In the genomic region with DNA sequence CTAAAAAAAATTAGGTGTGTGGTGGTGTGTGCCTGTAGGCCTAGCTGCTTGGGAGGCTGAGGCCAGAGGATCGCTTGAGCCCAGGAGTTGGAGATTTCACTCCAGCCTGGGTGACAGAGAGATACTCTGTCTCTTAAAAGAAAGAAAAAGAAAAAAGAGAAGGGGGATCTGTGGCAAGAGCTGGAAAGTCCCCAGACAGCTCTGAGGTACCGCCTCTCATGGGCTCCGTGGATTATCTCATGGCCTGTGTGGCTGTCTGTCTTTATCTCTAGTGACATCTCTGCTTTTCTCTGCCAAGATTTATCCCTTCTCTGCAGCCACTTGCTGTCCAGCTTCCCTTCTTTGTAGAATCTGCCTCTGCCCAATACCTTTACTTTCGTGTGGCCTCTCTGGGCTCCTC, we compare ENCODE assay signal across 14 cellular contexts. TPM values are rescaled to one million over a fixed set of nuclear protein-coding genes. Genes with fewer than 3 reads are reported as not detected.
DNase-seq lines count a peak whose midpoint lies in the region; ATAC-seq and TF ChIP-seq lines count a peak whose summit lies in the region.
"Had no signal": no experiment of that assay in that cellular context is flagged by ENCODE, and none has a peak within 500 bp of the region (broad histone marks: within the 10 kb centered on the region; RNA-seq: fewer than 3 reads in every experiment).

No MANE protein-coding gene starts in this region.

- 81 to 100% methylated on average over 3 to 4 of the region's 4 CpGs for WGBS in gastroesophageal sphincter (ENCODE audit: low coverage in 1 of 2), 2 donors

- no peak overlapping the region for H3K4me2 ChIP-seq in DND-41 (ENCODE audit: insufficient read depth, low read length)

- H3K27me3 Mint-ChIP-seq in activated B cell treated with CpG ODN at 0.5 μM for 24 hours (no peaks in the 10 kb centered on the region), naive B cell (no peaks in the 10 kb centered on the region)

- H3K9me3 ChIP-seq in DND-41 (ENCODE audit: insufficient read depth, low read length, severe bottlenecking) (no peaks in the 10 kb centered on the region), gastroesophageal sphincter (no peaks in the 10 kb centered on the region)
- H3K9me3 ChIP-seq: colonic mucosa, right atrium auricular region had no signal

- intact Hi-C loops in activated B cell treated with CpG ODN at 0.5 μM for 24 hours (cut with micrococcal nuclease): no loop called here

- H3K27ac ChIP-seq in DND-41 (ENCODE audit: low read length) (no peak overlapping the region), gastroesophageal sphincter (no peak overlapping the region)
- H3K27ac ChIP-seq: colonic mucosa had no signal

- H2AFZ ChIP-seq in DND-41 (ENCODE audit: low read depth, low read length): no peak overlapping the region

- no peaks in the 10 kb centered on the region for H3K9me3 Mint-ChIP-seq in activated B cell treated with CpG ODN at 0.5 μM for 24 hours
- no peaks in the 10 kb centered on the region for H3K9me3 Mint-ChIP-seq in naive B cell

- H3K9ac ChIP-seq in DND-41 (ENCODE audit: low read depth, low read length): no peak overlapping the region

- CTCF ChIA-PET in activated B cell treated with CpG ODN at 0.5 μM for 24 hours (lab: Charles Lee): no interaction called here

- H3K36me3 Mint-ChIP-seq in activated B cell treated with CpG ODN at 0.5 μM for 24 hours (ENCODE audit: low read depth): peaks cover 18% of the 10 kb centered on the region
- H3K36me3 Mint-ChIP-seq in naive B cell: no peaks in the 10 kb centered on the region

- peaks cover 84% of the 10 kb centered on the region for H3K79me2 ChIP-seq in DND-41 (ENCODE audit: insufficient read depth, low read length)

- DNase-seq in DND-41: no peak
- peak; percentile 26 for DNase-seq in GM19238 (ENCODE audit: insufficient read length, low spot score)
- no peak for DNase-seq in activated B cell treated with CpG ODN at 0.5 μM for 24 hours
- DNase-seq in naive B cell: no peak
- DNase-seq in NCI-H526 treated with DMSO at 0.1 percent for 48 hours (lab: John Stamatoyannopoulos, UW): no peak
- no peak for DNase-seq in Ammon's horn (ENCODE audit: low spot score)
- DNase-seq: colonic mucosa, H7, NCI-H187, SIG-M5, substantia nigra had no signal

- no peak for TF ChIP-seq CTCF in DND-41 (IDR thresholded peaks at IDR 0.05; ENCODE audit: borderline replicate concordance, extremely low read depth, low read length, poor library complexity, severe bottlenecking)
- no peak for TF ChIP-seq CTCF in activated B cell treated with CpG ODN at 0.5 μM for 24 hours (IDR thresholded peaks at IDR 0.05)
- no peak for TF ChIP-seq CTCF in gastroesophageal sphincter (IDR thresholded peaks at IDR 0.05)

- H3K36me3 ChIP-seq in DND-41 (ENCODE audit: insufficient read depth, low read length) (no peaks in the 10 kb centered on the region), gastroesophageal sphincter (peaks cover 0 to 14% of the 10 kb centered on the region in 2 donors)
- H3K36me3 ChIP-seq: colonic mucosa, right atrium auricular region had no signal

- no peak overlapping the region for H3K4me3 ChIP-seq in DND-41 (ENCODE audit: low read depth in 1 of 2, low read length in 2 of 2)
- H3K4me3 ChIP-seq in gastroesophageal sphincter: no peak overlapping the region
- H3K4me3 ChIP-seq: colonic mucosa, right atrium auricular region had no signal

- TF ChIP-seq POLR2A in gastroesophageal sphincter (IDR thresholded peaks at IDR 0.05): no peak

- peaks cover 26% of the 10 kb centered on the region; the same call in 1 of the 2 replicates for H4K20me1 ChIP-seq in DND-41 (ENCODE audit: insufficient read depth, low read length)

- no peak overlapping the region for H3K4me3 Mint-ChIP-seq in activated B cell treated with CpG ODN at 0.5 μM for 24 hours
- H3K4me3 Mint-ChIP-seq in naive B cell: peak overlapping the region in 3 of 8 donors; percentile 35 to 51 (median 49)
- H3K4me3 Mint-ChIP-seq: WTC11 had no signal

- no peak overlapping the region for H3K27ac Mint-ChIP-seq in activated B cell treated with CpG ODN at 0.5 μM for 24 hours
- H3K27ac Mint-ChIP-seq in naive B cell: peak overlapping the region in 5 of 6 donors; percentile 43 to 82 (median 58)
- H3K27ac Mint-ChIP-seq: WTC11 had no signal

- TF ChIP-seq EP300 in gastroesophageal sphincter (IDR thresholded peaks at IDR 0.05): no peak

- H3K4me1 Mint-ChIP-seq in activated B cell treated with CpG ODN at 0.5 μM for 24 hours (peaks cover 70% of the 10 kb centered on the region), naive B cell (peaks cover 37 to 76% (median 53%) of the 10 kb centered on the region in 3 donors)

- H3K4me1 ChIP-seq in DND-41 (ENCODE audit: insufficient read depth, low read length) (peaks cover 32% of the 10 kb centered on the region), gastroesophageal sphincter (peaks cover 0 to 54% (median 10%) of the 10 kb centered on the region in 3 donors)
- H3K4me1 ChIP-seq: colonic mucosa had no signal

- H3K27me3 ChIP-seq in DND-41 (ENCODE audit: insufficient read depth, low read length, poor library complexity) (no peaks in the 10 kb centered on the region), gastroesophageal sphincter (no peaks in the 10 kb centered on the region)
- H3K27me3 ChIP-seq: colonic mucosa, right atrium auricular region had no signal

- POLR2A ChIA-PET in activated B cell treated with CpG ODN at 0.5 μM for 24 hours (lab: Charles Lee): no interaction called here

- 0 out of 3 replicates have a peak, but pooled peaks have one; percentile 25 for ATAC-seq in DND-41 (ENCODE audit: insufficient read depth, low read depth)
- peak; percentile 66 for ATAC-seq in activated B cell treated with CpG ODN at 0.5 μM for 24 hours (ENCODE audit: low read depth)
- ATAC-seq in naive B cell (ENCODE audit: low read depth in 2 of 2): peak; percentile 73 to 82
- no peak for ATAC-seq in gastroesophageal sphincter
- ATAC-seq: WTC11 had no signal

RNA-seq across cellular contexts. Expression of a gene that starts 5.7 kb away (rescaled TPM):
- total RNA-seq in activated B cell treated with CpG ODN at 0.5 μM for 24 hours (42.5 and 44.0 TPM in 2 replicates), gastroesophageal sphincter (10 to 100 TPM; 40.6 to 52.8 (median 46.0) TPM)
- polyA plus RNA-seq in naive B cell (ENCODE audit: low read depth in 6 of 6): 10 to 100 TPM; 28.4 to 64.3 (median 39.0) TPM

RNA-seq across cellular contexts. Expression of a gene that starts 5.8 kb away (rescaled TPM):
- total RNA-seq in activated B cell treated with CpG ODN at 0.5 μM for 24 hours: 38.5 and 43.4 TPM in 2 replicates
- 10 to 100 TPM; 15.5 to 45.1 (median 35.3) TPM for polyA plus RNA-seq in naive B cell (ENCODE audit: low read depth in 6 of 6)
- 10 to 100 TPM; 66.6 to 91.2 (median 78.5) TPM for total RNA-seq in gastroesophageal sphincter

RNA-seq across cellular contexts. Expression of a gene that starts 44.4 kb away (rescaled TPM):
- total RNA-seq in activated B cell treated with CpG ODN at 0.5 μM for 24 hours (not detected in 2 replicates), gastroesophageal sphincter (100 to 1,000 TPM in 1 of 4 donors, 10 to 100 TPM in 3; 20.4 to 127 (median 77.6) TPM)
- polyA plus RNA-seq in naive B cell (ENCODE audit: low read depth in 6 of 6): not detected
- total RNA-seq: H7 had no signal

Comparison
In these comparisons a context has a peak if more than half of its experiments do, and no peak if none do; other contexts are left out.
1. RNA of a gene that starts 44.4 kb away (total RNA-seq): 20.4 to 127 TPM in gastroesophageal sphincter; not detected in activated B cell treated with CpG ODN at 0.5 μM for 24 hours; every median in the first group is over 10 times any median in the second.